Comparison of ENCODE assay signal across 2 cellular contexts in genomic region chr6:110392727-110393126, GRCh38.
TF ChIP-seq lines count a peak whose summit lies in the region.

No MANE protein-coding gene starts in this region.

TF ChIP-seq in IMR-90, 13 proteins besides CTCF, POLR2A, EP300 and RAD21:
- TF ChIP-seq BHLHE40 (IDR thresholded peaks at IDR 0.05; ENCODE audit: low read depth, low read length) (no peak), CHD1 (IDR thresholded peaks at IDR 0.05; ENCODE audit: low read depth, low read length) (no peak), MAZ (IDR thresholded peaks at IDR 0.05; ENCODE audit: borderline replicate concordance, low read depth, low read length) (no peak), NFE2L2 (IDR thresholded peaks at IDR 0.05; ENCODE audit: low read depth, low read length) (no peak), MAFK (IDR thresholded peaks at IDR 0.05; ENCODE audit: low read depth, low read length) (no peak), RFX5 (IDR thresholded peaks at IDR 0.05; ENCODE audit: low read depth, low read length) (no peak), RCOR1 (IDR thresholded peaks at IDR 0.05; ENCODE audit: insufficient replicate concordance, low read length) (no peak), MXI1 (IDR thresholded peaks at IDR 0.05; ENCODE audit: borderline replicate concordance, low read depth, low read length) (no peak), FOS (IDR thresholded peaks at IDR 0.05; ENCODE audit: low read depth, low read length) (no peak), CEBPB (IDR thresholded peaks at IDR 0.05; ENCODE audit: low read depth, low read length) (no peak), ELK1 (IDR thresholded peaks at IDR 0.05; ENCODE audit: borderline replicate concordance, low read depth, low read length) (no peak), SMC3 (IDR thresholded peaks at IDR 0.05; ENCODE audit: low read depth, low read length) (no peak)
- TF ChIP-seq, protein P1, sequence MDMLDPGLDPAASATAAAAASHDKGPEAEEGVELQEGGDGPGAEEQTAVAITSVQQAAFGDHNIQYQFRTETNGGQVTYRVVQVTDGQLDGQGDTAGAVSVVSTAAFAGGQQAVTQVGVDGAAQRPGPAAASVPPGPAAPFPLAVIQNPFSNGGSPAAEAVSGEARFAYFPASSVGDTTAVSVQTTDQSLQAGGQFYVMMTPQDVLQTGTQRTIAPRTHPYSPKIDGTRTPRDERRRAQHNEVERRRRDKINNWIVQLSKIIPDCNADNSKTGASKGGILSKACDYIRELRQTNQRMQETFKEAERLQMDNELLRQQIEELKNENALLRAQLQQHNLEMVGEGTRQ (IDR thresholded peaks at IDR 0.05; ENCODE audit: low read depth, low read length) = no peak

TF ChIP-seq in H1, 55 proteins besides CTCF, POLR2A, EP300 and RAD21:
- TF ChIP-seq PHF8 (conservative IDR thresholded peaks at IDR 0.05; ENCODE audit: low read depth, low read length) (no peak), GTF2F1 (IDR thresholded peaks at IDR 0.05; ENCODE audit: borderline replicate concordance, low read depth, low read length) (no peak), SP1 (IDR thresholded peaks at IDR 0.05; ENCODE audit: low read depth, low read length) (no peak), MAFK (IDR thresholded peaks at IDR 0.05; ENCODE audit: low read depth, low read length) (no peak), ATF3 (IDR thresholded peaks at IDR 0.05; ENCODE audit: insufficient read depth, low read depth, low read length) (no peak), CHD7 (IDR thresholded peaks at IDR 0.05; ENCODE audit: insufficient replicate concordance, low read length) (no peak), CBX5 (IDR thresholded peaks at IDR 0.05; ENCODE audit: low read depth, low read length) (no peak)
